ENCODE assay signal across 14 cellular contexts in genomic region chr1:2496087-2496622, GRCh38. TPM values are rescaled to one million over a fixed set of nuclear protein-coding genes. Genes with fewer than 3 reads are reported as not detected.
DNase-seq lines count a peak whose midpoint lies in the region; ATAC-seq, FAIRE-seq and TF ChIP-seq lines count a peak whose summit lies in the region.
"Had no signal": no experiment of that assay in that cellular context is flagged by ENCODE, and none has a peak within 500 bp of the region (broad histone marks: within the 10 kb centered on the region; RNA-seq: fewer than 3 reads in every experiment).

No MANE protein-coding gene starts in this region.

- H3K27ac Mint-ChIP-seq in naive B cell, result peak overlapping the region in 4 of 6 donors; percentile 60 to 92 (median 84)
- H3K27ac Mint-ChIP-seq: activated T-helper 2 cell treated with anti-CD3 and anti-CD28 coated beads, Interferon-gamma antibody, Interleukin-2, Interleukin-4, amounts not matched to agents 10 μg/mL and 5 μg/mL and 100 μg/mL, durations not matched to agents 14 hours and 24 hours and 36 hours; mesothelial cell of epicardium had no signal

- H3K9me2 ChIP-seq in DOHH2 (replicated peaks; ENCODE audit: control insufficient read depth, low read length), result no peaks in the 10 kb centered on the region

- H3K4me3 Mint-ChIP-seq in naive B cell, result peak overlapping the region; percentile 46 to 90 (median 76)
- H3K4me3 Mint-ChIP-seq: mesothelial cell of epicardium had no signal

- H3K4me3 ChIP-seq in DOHH2 (ENCODE audit: low read length), result peak overlapping the region; percentile 14; the same call in 1 of the 2 replicates
- no peak overlapping the region for H3K4me3 ChIP-seq in upper lobe of right lung
- H3K4me3 ChIP-seq: psoas muscle, SJSA1 had no signal

- peaks cover 49 to 80% (median 63%) of the 10 kb centered on the region in 3 donors for H3K4me1 Mint-ChIP-seq in naive B cell

- no peaks in the 10 kb centered on the region for H3K9me3 Mint-ChIP-seq in naive B cell
- H3K9me3 Mint-ChIP-seq: activated T-helper 2 cell treated with anti-CD3 and anti-CD28 coated beads, Interferon-gamma antibody, Interleukin-2, Interleukin-4, amounts not matched to agents 10 μg/mL and 5 μg/mL and 100 μg/mL, durations not matched to agents 14 hours and 24 hours and 36 hours; mesothelial cell of epicardium had no signal

- H3K27me3 ChIP-seq in DOHH2 (ENCODE audit: control insufficient read depth, low read length), result no peaks in the 10 kb centered on the region
- H3K27me3 ChIP-seq in upper lobe of right lung, result peaks cover 7% of the 10 kb centered on the region
- H3K27me3 ChIP-seq: SJSA1 had no signal

- TF ChIP-seq CTCF in DOHH2 (IDR thresholded peaks at IDR 0.05; ENCODE audit: low read depth, low read length, poor library complexity, severe bottlenecking) (no peak), upper lobe of right lung (IDR thresholded peaks at IDR 0.05) (no peak)

- intact Hi-C loops in upper lobe of right lung (cut with DNase I), result no loop called here

- H3K27ac ChIP-seq in DOHH2 (ENCODE audit: low read depth, low read length), result no peak overlapping the region
- H3K27ac ChIP-seq in upper lobe of right lung, result no peak overlapping the region
- H3K27ac ChIP-seq: psoas muscle, SJSA1 had no signal

- H3K4me2 ChIP-seq in DOHH2 (ENCODE audit: low read length), result peak overlapping the region; percentile 60

- FAIRE-seq in GM19239 (lab: Jason Lieb, UNC), result peak; percentile 93

- H3F3A ChIP-seq in DOHH2 (ENCODE audit: control insufficient read depth, insufficient read depth), result no peaks in the 10 kb centered on the region

- H3K27me3 Mint-ChIP-seq in naive B cell, result no peaks in the 10 kb centered on the region

- no peaks in the 10 kb centered on the region for H4K20me1 ChIP-seq in DOHH2 (ENCODE audit: control insufficient read depth, insufficient read depth, low read depth, low read length)

- no peaks in the 10 kb centered on the region for H3K9me3 ChIP-seq in DOHH2 (ENCODE audit: control insufficient read depth, insufficient read depth, low read length)
- H3K9me3 ChIP-seq in upper lobe of right lung, result no peaks in the 10 kb centered on the region
- H3K9me3 ChIP-seq: psoas muscle, SJSA1 had no signal

- 0 out of 2 replicates have a peak, but pooled peaks have one; percentile 5 for TF ChIP-seq POLR2A in Raji (IDR thresholded peaks at IDR 0.05; ENCODE audit: insufficient read depth, low read depth, low read length)
- no peak for TF ChIP-seq POLR2A in GM18505 (IDR thresholded peaks at IDR 0.05; ENCODE audit: borderline replicate concordance, extremely low read depth, insufficient read depth, insufficient read length)

- ATAC-seq in naive B cell (ENCODE audit: low read depth in 2 of 2), result peak; percentile 79 to 85
- no peak for ATAC-seq in upper lobe of right lung
- no peak for ATAC-seq in HG02981 (IDR thresholded peaks at IDR 0.05; ENCODE audit: unreplicated experiment)
- no peak for ATAC-seq in GM18505 (IDR thresholded peaks at IDR 0.05; ENCODE audit: unreplicated experiment)

- peak; percentile 94 for DNase-seq in GM19239 (ENCODE audit: insufficient read length, low spot score)
- peak; percentile 45 for DNase-seq in naive B cell
- no peak for DNase-seq in upper lobe of right lung
- DNase-seq: caudate nucleus; NCI-H524; psoas muscle; stimulated activated CD4-positive, alpha-beta T cell treated with anti-CD3 and anti-CD28 coated beads, Interleukin-4, amount 100 ng/mL, for 1 hour had no signal

- H3K36me3 ChIP-seq in DOHH2 (ENCODE audit: control insufficient read depth, low read length), result no peaks in the 10 kb centered on the region
- H3K36me3 ChIP-seq in upper lobe of right lung, result no peaks in the 10 kb centered on the region
- H3K36me3 ChIP-seq: SJSA1 had no signal

- no peaks in the 10 kb centered on the region for H3K36me3 Mint-ChIP-seq in naive B cell
- H3K36me3 Mint-ChIP-seq: mesothelial cell of epicardium had no signal

- no peaks in the 10 kb centered on the region for H3K79me2 ChIP-seq in DOHH2 (ENCODE audit: control insufficient read depth, low read length)

- H3K4me1 ChIP-seq in DOHH2 (ENCODE audit: control insufficient read depth, low read length) (peaks cover 56% of the 10 kb centered on the region), upper lobe of right lung (no peaks in the 10 kb centered on the region)

RNA-seq across cellular contexts. Expression of gene PLCH2, which starts 20.1 kb away (rescaled TPM):
- 1 to 10 TPM in 5 of 6 donors, under 1 TPM in 1; 0.94 to 2.5 (median 1.6) TPM for polyA plus RNA-seq in naive B cell (ENCODE audit: low read depth in 6 of 6)
- total RNA-seq in upper lobe of right lung, result 2.4 TPM

RNA-seq across cellular contexts. Expression of gene PANK4, which starts 30.2 kb away (rescaled TPM):
- 10 to 100 TPM in 3 of 6 donors, 1 to 10 TPM in 3; 8.6 to 22.2 (median 9.9) TPM for polyA plus RNA-seq in naive B cell (ENCODE audit: low read depth in 6 of 6)
- 36.4 TPM for total RNA-seq in upper lobe of right lung

RNA-seq across cellular contexts. Expression of gene HES5, which starts 33.9 kb away (rescaled TPM):
- not detected for polyA plus RNA-seq in naive B cell (ENCODE audit: low read depth in 6 of 6)
- total RNA-seq in upper lobe of right lung, result 1.5 TPM
- total RNA-seq: activated T-helper 2 cell treated with anti-CD3 and anti-CD28 coated beads, Interferon-gamma antibody, Interleukin-2, Interleukin-4, amounts not matched to agents 10 μg/mL and 5 μg/mL and 100 μg/mL, durations not matched to agents 14 hours and 24 hours and 36 hours; mesothelial cell of epicardium; SJSA1 had no signal

Comparison
In these comparisons a context has a peak if more than half of its experiments do, and no peak if none do; other contexts are left out.
1. ATAC-seq: peak in naive B cell (2 of 2); none in upper lobe of right lung (single experiment), HG02981 (single experiment) and GM18505 (single experiment).